ENCODE assay signal across 10 cellular contexts in the genomic region with DNA sequence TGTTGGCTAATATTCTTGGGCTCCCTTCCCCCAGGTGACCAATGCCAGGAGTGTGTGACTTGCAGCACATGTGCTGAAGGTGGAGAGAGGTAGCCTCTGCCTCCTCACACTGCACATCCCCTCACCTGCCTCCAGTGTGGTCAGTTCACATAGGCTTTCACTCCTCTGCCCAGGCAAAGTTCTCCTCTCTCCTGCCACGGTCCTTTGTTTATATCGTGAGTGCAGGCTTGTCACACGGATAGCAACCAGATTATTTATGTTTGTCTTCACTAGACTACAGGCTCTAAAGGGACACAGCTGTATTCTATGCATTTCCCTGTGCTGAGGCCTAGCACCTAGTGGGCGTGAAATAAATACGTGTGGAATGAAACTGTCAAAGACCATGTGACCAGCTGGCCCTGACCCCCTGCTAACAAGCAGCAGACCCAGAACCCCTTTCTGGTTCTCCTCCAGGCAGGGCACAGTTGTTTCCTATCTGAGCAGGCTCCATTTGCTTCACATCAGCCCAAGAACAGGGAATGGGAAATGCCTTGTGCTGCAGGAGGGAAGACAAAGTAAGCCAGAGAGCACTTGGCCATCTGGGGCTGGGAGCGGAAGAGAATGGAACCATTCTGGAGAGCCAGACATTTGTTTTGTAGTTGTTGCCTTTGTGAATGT. TPM values are rescaled to one million over a fixed set of nuclear protein-coding genes. Genes with fewer than 3 reads are reported as not detected.
DNase-seq lines count a peak whose midpoint lies in the region; ATAC-seq, FAIRE-seq and TF ChIP-seq lines count a peak whose summit lies in the region.
"Had no signal": no experiment of that assay in that cellular context is flagged by ENCODE, and none has a peak within 500 bp of the region (broad histone marks: within the 10 kb centered on the region; RNA-seq: fewer than 3 reads in every experiment).

No MANE protein-coding gene starts in this region.

- H3K4me1 ChIP-seq in HepG2 (ENCODE audit: insufficient read depth, low read length) (peaks cover 89% of the 10 kb centered on the region), urinary bladder (ENCODE audit: insufficient read depth) (no peaks in the 10 kb centered on the region)

- H3K27ac Mint-ChIP-seq in activated T-cell treated with anti-CD3 and anti-CD28 coated beads, Interleukin-2, amount 50 U/mL, for 24 hours: no peak overlapping the region

- H3K4me3 ChIP-seq in HepG2 (replicated peaks in 1 of 3; ENCODE audit: insufficient read depth in 1 of 3, low read depth in 2 of 3, low read length in 3 of 3) (peak overlapping the region; percentile 20 to 64 (median 22)), urinary bladder (ENCODE audit: low read depth, low read length) (no peak overlapping the region)

- peak overlapping the region; percentile 92 for H3K4me2 ChIP-seq in HepG2 (ENCODE audit: low read depth, low read length)

- DNase-seq in NCI-H1417 (lab: John Stamatoyannopoulos, UW) (peak in 2 of 3 experiments; percentile 50 to 69), NCI-H1417 treated with DMSO at 0.1 percent for 48 hours (lab: John Stamatoyannopoulos, UW) (no peak), HepG2 (ENCODE audit: low spot score) (peak; percentile 69), epidermal melanocyte (ENCODE audit: insufficient read length, low spot score) (no peak)
- DNase-seq in activated T-cell treated with anti-CD3 and anti-CD28 coated beads, Interleukin-2, amount 50 U/mL, for 24 hours: no peak
- DNase-seq: NCI-H2171 had no signal

- CTCF ChIA-PET in HepG2 (lab: Yijun Ruan, JAX; ENCODE audit: low intra/inter-chr PET ratio, low total read pairs): interaction anchor here (0.6 kb wide), 1 partner anchor 9 kb away, joined by 3 read pairs; no protein-coding TSS in a partner anchor

- H3K9me3 ChIP-seq in HepG2 (ENCODE audit: low read length): no peaks in the 10 kb centered on the region

- POLR2A ChIA-PET in HepG2 (lab: Yijun Ruan, JAX): interaction anchor here (1.0 to 4.3 kb wide), 9 partner anchors 17 to 75 kb away, joined by 3 to 36 read pairs (median 8); partner anchors contain the start of genes NFYA and OARD1

- no peaks in the 10 kb centered on the region for H3K36me3 Mint-ChIP-seq in activated T-cell treated with anti-CD3 and anti-CD28 coated beads, Interleukin-2, amount 50 U/mL, for 24 hours (ENCODE audit: low read depth)

- no TSS peak for BruUV-seq in HepG2 (replicated peaks; lab: Mats Ljungman, UMichigan)

- H3K4me1 Mint-ChIP-seq in activated T-cell treated with anti-CD3 and anti-CD28 coated beads, Interleukin-2, amount 50 U/mL, for 24 hours (ENCODE audit: low read depth): no peaks in the 10 kb centered on the region

- ATAC-seq in HepG2: peak; percentile 73
- ATAC-seq in GM21723 (IDR thresholded peaks at IDR 0.05; ENCODE audit: unreplicated experiment): no peak

- peak; percentile 85 for FAIRE-seq in HepG2 (lab: Jason Lieb, UNC)

- no peak for TF ChIP-seq EP300 in HepG2 (IDR thresholded peaks at IDR 0.05; ENCODE audit: low read depth in 2 of 2, low read length in 2 of 2)
- no peak; the same call in 1 of the 2 replicates for TF ChIP-seq EP300 in HepG2 (CRISPR knock-in tag; IDR thresholded peaks at IDR 0.05; ENCODE audit: borderline replicate concordance)

- H3K4me3 Mint-ChIP-seq in activated T-cell treated with anti-CD3 and anti-CD28 coated beads, Interleukin-2, amount 50 U/mL, for 24 hours: no peak overlapping the region

- H3K27me3 Mint-ChIP-seq in activated T-cell treated with anti-CD3 and anti-CD28 coated beads, Interleukin-2, amount 50 U/mL, for 24 hours: peaks cover 50% of the 10 kb centered on the region

- intact Hi-C loops in HepG2 (cut with micrococcal nuclease; ENCODE audit: unreplicated experiment): loop anchor here (2.0 to 5.0 kb wide), 4 partner anchors 38 to 99 kb away; partner anchors contain the start of gene TSPO2

- WGBS in HepG2 (ENCODE audit: low lambda C conversion rate): 1% methylated on average over 6 of the region's 6 CpGs
- WGBS in urinary bladder: 31% methylated on average over 6 of the region's 6 CpGs

- H3K36me3 ChIP-seq in HepG2 (replicated peaks in 1 of 2; ENCODE audit: control insufficient read depth in 1 of 2, insufficient read depth in 2 of 2, low read length in 2 of 2): no peaks in the 10 kb centered on the region
- H3K36me3 ChIP-seq in urinary bladder (ENCODE audit: insufficient read depth): no peaks in the 10 kb centered on the region

- peak overlapping the region; percentile 78 for H3K9ac ChIP-seq in HepG2 (ENCODE audit: insufficient read depth, low read depth, low read length)

- H2AFZ ChIP-seq in HepG2 (ENCODE audit: low read length): peak overlapping the region; percentile 75

- TF ChIP-seq CTCF in HepG2 (CRISPR knock-in tag; IDR thresholded peaks at IDR 0.05): no peak

- in situ Hi-C loops in HepG2 (cut with HindIII; ENCODE audit: extremely low pct_ligation_motif_present, low pct_unique_long_range_greater_than_20kb): loop anchor here (5.0 kb wide), 1 partner anchor 76 kb away; the partner anchor contains the start of genes NFYA and OARD1

- no peaks in the 10 kb centered on the region for H3K27me3 ChIP-seq in HepG2 (ENCODE audit: control insufficient read depth in 1 of 2, insufficient read depth in 2 of 2, low read length in 2 of 2)

- H4K20me1 ChIP-seq in HepG2 (ENCODE audit: insufficient read depth, low read length): no peaks in the 10 kb centered on the region

- TF ChIP-seq RAD21 in HepG2 (CRISPR knock-in tag; IDR thresholded peaks at IDR 0.05): no peak

- H3K79me2 ChIP-seq in HepG2 (ENCODE audit: insufficient read depth, low read length): no peaks in the 10 kb centered on the region

- H3K27ac ChIP-seq in cingulate gyrus (ENCODE audit: low read depth, low read length) (peak overlapping the region; percentile 80), HepG2 (ENCODE audit: extremely low read length, insufficient read depth, low read length) (peak overlapping the region; percentile 87), urinary bladder (ENCODE audit: low read depth) (peak overlapping the region; percentile 35)

- peak in 1 of 2 experiments; percentile 73; a peak in 2 of 4 replicates for TF ChIP-seq POLR2A in HepG2 (IDR thresholded peaks at IDR 0.05; ENCODE audit: insufficient read depth in 1 of 2, low read depth in 2 of 2, low read length in 2 of 2)

- H3K9me3 Mint-ChIP-seq in activated T-cell treated with anti-CD3 and anti-CD28 coated beads, Interleukin-2, amount 50 U/mL, for 24 hours: no peaks in the 10 kb centered on the region

RNA-seq across cellular contexts. Expression of gene UNC5CL, which starts 42.3 kb away (rescaled TPM):
- total RNA-seq in HepG2 (2016; rRNA removed; fragmentation: Illumina TruSeq; extraction: Trizol) (0.87 and 2.4 TPM in 2 replicates), urinary bladder (0.37 TPM)
- 0.26 and 0.30 TPM in 2 replicates for total RNA-seq in HepG2 (2016; cell fraction: cytosol; rRNA removed; fragmentation: Illumina TruSeq; extraction: Trizol; ENCODE audit: low read depth)
- total RNA-seq in HepG2 (2016; cell fraction: insoluble cytoplasmic fraction; rRNA removed; fragmentation: Illumina TruSeq; extraction: Trizol): 1.1 and 2.3 TPM in 2 replicates
- total RNA-seq in HepG2 (2016; cell fraction: membrane; rRNA removed; fragmentation: Illumina TruSeq; extraction: Trizol): 0.55 and 0.80 TPM in 2 replicates
- 3.5 and 4.1 TPM in 2 replicates for total RNA-seq in HepG2 (2016; cell fraction: nucleus; rRNA removed; fragmentation: Illumina TruSeq; extraction: Trizol)
- polyA plus RNA-seq in HepG2 (2011; rRNA removed) (2.5 TPM in 2 replicates), urinary bladder (0.87 TPM)
- polyA plus RNA-seq in HepG2 (2011; cell fraction: cytosol; rRNA removed): 1.00 and 1.4 TPM in 2 replicates
- 15.4 and 20.4 TPM in 2 replicates for polyA plus RNA-seq in HepG2 (2011; cell fraction: nucleus; rRNA removed)
- 2.4 and 2.5 TPM in 2 replicates for polyA plus RNA-seq in HepG2 (2012)
- 0.23 and 0.29 TPM in 2 replicates for polyA plus RNA-seq in HepG2 (2016; cell fraction: cytosol; fragmentation: Illumina TruSeq; extraction: Trizol; ENCODE audit: low read depth)
- 0.71 and 0.86 TPM in 2 replicates for polyA plus RNA-seq in HepG2 (2016; cell fraction: insoluble cytoplasmic fraction; fragmentation: Illumina TruSeq; extraction: Trizol; ENCODE audit: low read depth)
- 0.43 and 0.89 TPM in 2 replicates for polyA plus RNA-seq in HepG2 (2016; cell fraction: membrane; fragmentation: Illumina TruSeq; extraction: Trizol; ENCODE audit: low read depth)
- 9.8 and 11.9 TPM in 2 replicates for polyA plus RNA-seq in HepG2 (2016; cell fraction: nucleus; fragmentation: Illumina TruSeq; extraction: Trizol; ENCODE audit: insufficient read depth, low read depth)
- 1.6 TPM in 1 of 2 replicates, not detected in the other for polyA minus RNA-seq in HepG2 (2011; rRNA and poly(A)+ RNA removed; ENCODE audit: low replicate concordance)
- polyA minus RNA-seq in HepG2 (2011; cell fraction: cytosol; rRNA and poly(A)+ RNA removed): 0.35 TPM in 1 of 2 replicates, not detected in the other
- polyA minus RNA-seq in HepG2 (2011; cell fraction: nucleus; rRNA and poly(A)+ RNA removed): 2.5 and 4.4 TPM in 2 replicates

RNA-seq across cellular contexts. Expression of gene TSPO2, which starts 45.5 kb away (rescaled TPM):
- total RNA-seq in HepG2 (2016; rRNA removed; fragmentation: Illumina TruSeq; extraction: Trizol) (not detected in 2 replicates), urinary bladder (not detected)
- not detected in 2 replicates for total RNA-seq in HepG2 (2016; cell fraction: cytosol; rRNA removed; fragmentation: Illumina TruSeq; extraction: Trizol; ENCODE audit: low read depth)
- total RNA-seq in HepG2 (2016; cell fraction: insoluble cytoplasmic fraction; rRNA removed; fragmentation: Illumina TruSeq; extraction: Trizol): 0.21 and 0.28 TPM in 2 replicates
- total RNA-seq in HepG2 (2016; cell fraction: membrane; rRNA removed; fragmentation: Illumina TruSeq; extraction: Trizol): not detected in 2 replicates
- not detected in 2 replicates for total RNA-seq in HepG2 (2016; cell fraction: nucleus; rRNA removed; fragmentation: Illumina TruSeq; extraction: Trizol)
- polyA plus RNA-seq in HepG2 (2011; rRNA removed) (0.14 and 0.55 TPM in 2 replicates), urinary bladder (not detected)
- polyA plus RNA-seq in HepG2 (2011; cell fraction: cytosol; rRNA removed): 0.14 and 0.51 TPM in 2 replicates
- polyA plus RNA-seq in HepG2 (2011; cell fraction: nucleus; rRNA removed): 0.16 TPM in 1 of 2 replicates, not detected in the other
- polyA plus RNA-seq in HepG2 (2012): 0.25 TPM in 1 of 2 replicates, not detected in the other
- not detected in 2 replicates for polyA plus RNA-seq in HepG2 (2016; cell fraction: cytosol; fragmentation: Illumina TruSeq; extraction: Trizol; ENCODE audit: low read depth)
- not detected in 2 replicates for polyA plus RNA-seq in HepG2 (2016; cell fraction: insoluble cytoplasmic fraction; fragmentation: Illumina TruSeq; extraction: Trizol; ENCODE audit: low read depth)
- not detected in 2 replicates for polyA plus RNA-seq in HepG2 (2016; cell fraction: membrane; fragmentation: Illumina TruSeq; extraction: Trizol; ENCODE audit: low read depth)
- polyA plus RNA-seq in HepG2 (2016; cell fraction: nucleus; fragmentation: Illumina TruSeq; extraction: Trizol; ENCODE audit: insufficient read depth, low read depth): not detected in 2 replicates
- polyA minus RNA-seq in HepG2 (2011; rRNA and poly(A)+ RNA removed; ENCODE audit: low replicate concordance): 0.72 TPM in 1 of 2 replicates, not detected in the other
- polyA minus RNA-seq in HepG2 (2011; cell fraction: cytosol; rRNA and poly(A)+ RNA removed): not detected in 2 replicates
- polyA minus RNA-seq in HepG2 (2011; cell fraction: nucleus; rRNA and poly(A)+ RNA removed): not detected in 2 replicates
- total RNA-seq: myocyte had no signal

RNA-seq across cellular contexts. Expression of gene APOBEC2, which starts 56.3 kb away (rescaled TPM):
- 0.09 and 0.35 TPM in 2 replicates for total RNA-seq in HepG2 (2016; rRNA removed; fragmentation: Illumina TruSeq; extraction: Trizol)
- total RNA-seq in HepG2 (2016; cell fraction: cytosol; rRNA removed; fragmentation: Illumina TruSeq; extraction: Trizol; ENCODE audit: low read depth): not detected in 2 replicates
- 0.09 and 0.33 TPM in 2 replicates for total RNA-seq in HepG2 (2016; cell fraction: insoluble cytoplasmic fraction; rRNA removed; fragmentation: Illumina TruSeq; extraction: Trizol)
- total RNA-seq in HepG2 (2016; cell fraction: membrane; rRNA removed; fragmentation: Illumina TruSeq; extraction: Trizol): not detected in 2 replicates
- not detected in 2 replicates for total RNA-seq in HepG2 (2016; cell fraction: nucleus; rRNA removed; fragmentation: Illumina TruSeq; extraction: Trizol)
- polyA plus RNA-seq in HepG2 (2011; rRNA removed): not detected in 2 replicates
- polyA plus RNA-seq in HepG2 (2011; cell fraction: cytosol; rRNA removed): 0.08 and 0.10 TPM in 2 replicates
- polyA plus RNA-seq in HepG2 (2011; cell fraction: nucleus; rRNA removed): not detected in 2 replicates
- 0.28 and 0.79 TPM in 2 replicates for polyA plus RNA-seq in HepG2 (2012)
- polyA plus RNA-seq in HepG2 (2016; cell fraction: cytosol; fragmentation: Illumina TruSeq; extraction: Trizol; ENCODE audit: low read depth): not detected in 2 replicates
- 0.44 TPM in 1 of 2 replicates, not detected in the other for polyA plus RNA-seq in HepG2 (2016; cell fraction: insoluble cytoplasmic fraction; fragmentation: Illumina TruSeq; extraction: Trizol; ENCODE audit: low read depth)
- not detected in 2 replicates for polyA plus RNA-seq in HepG2 (2016; cell fraction: membrane; fragmentation: Illumina TruSeq; extraction: Trizol; ENCODE audit: low read depth)
- polyA plus RNA-seq in HepG2 (2016; cell fraction: nucleus; fragmentation: Illumina TruSeq; extraction: Trizol; ENCODE audit: insufficient read depth, low read depth): not detected in 2 replicates
- not detected in 2 replicates for polyA minus RNA-seq in HepG2 (2011; rRNA and poly(A)+ RNA removed; ENCODE audit: low replicate concordance)
- not detected in 2 replicates for polyA minus RNA-seq in HepG2 (2011; cell fraction: cytosol; rRNA and poly(A)+ RNA removed)
- 0.64 TPM in 1 of 2 replicates, not detected in the other for polyA minus RNA-seq in HepG2 (2011; cell fraction: nucleus; rRNA and poly(A)+ RNA removed)
- total RNA-seq in urinary bladder: 11.4 TPM
- 0.41 TPM for polyA plus RNA-seq in urinary bladder

Comparison
In these comparisons a context has a peak if more than half of its experiments do, and no peak if none do; other contexts are left out.
1. DNase-seq: peak in NCI-H1417 (2 of 3) and HepG2 (single experiment); none in NCI-H1417 treated with DMSO at 0.1 percent for 48 hours (single experiment), epidermal melanocyte (single experiment) and activated T-cell treated with anti-CD3 and anti-CD28 coated beads, Interleukin-2, amount 50 U/mL, for 24 hours (single experiment).
2. H3K27ac ChIP-seq: peak in every context shown above with its lines; median percentile 87 in HepG2; 80 in cingulate gyrus; 35 in urinary bladder.